25 cellular contexts compared by ENCODE assay signal in the genomic region with DNA sequence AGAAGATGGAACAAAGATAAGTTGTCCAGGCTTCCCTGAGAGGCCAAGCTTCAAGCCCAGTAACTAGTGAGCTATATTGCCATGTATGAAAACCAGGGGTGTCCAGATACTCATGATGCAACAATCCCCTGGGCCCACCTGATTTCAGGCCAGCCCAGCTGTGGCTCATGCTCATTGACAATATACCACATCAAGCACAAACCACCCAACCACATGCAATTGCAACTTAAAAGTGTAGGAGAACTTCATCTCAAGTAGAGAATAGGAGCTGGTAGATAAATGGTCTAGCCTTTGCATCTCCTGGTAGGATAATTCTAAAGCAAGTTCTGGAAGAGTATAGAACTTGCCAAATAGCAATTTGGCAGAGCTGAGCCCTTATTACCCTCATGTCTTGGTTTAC.
"Had no signal": no experiment of that assay in that cellular context is flagged by ENCODE, and none has a peak within 500 bp of the region (broad histone marks: within the 10 kb centered on the region; RNA-seq: fewer than 3 reads in every experiment).

No MANE protein-coding gene starts in this region.

- H3K79me2 ChIP-seq: hepatocyte had no signal

- DNase-seq: colonic mucosa; cortex of kidney; dermis blood vessel endothelial cell; dorsolateral prefrontal cortex; effector CD4-positive, alpha-beta T cell; effector CD8-positive, alpha-beta T cell; effector memory CD4-positive, alpha-beta T cell; effector memory CD8-positive, alpha-beta T cell; endodermal cell; esophagus squamous epithelium; foreskin fibroblast; foreskin melanocyte; glutamatergic neuron; head of caudate nucleus; heart left ventricle; heart right ventricle had no signal

- H3K4me3 ChIP-seq: colonic mucosa, coronary artery, dorsolateral prefrontal cortex, esophagus muscularis mucosa, esophagus squamous epithelium, gastroesophageal sphincter, heart left ventricle, heart right ventricle, hepatocyte had no signal

- H3K36me3 ChIP-seq: colonic mucosa, esophagus squamous epithelium, gastroesophageal sphincter, heart left ventricle, heart right ventricle had no signal

- H3K4me1 ChIP-seq: colonic mucosa, esophagus muscularis mucosa, esophagus squamous epithelium, foreskin keratinocyte, gastroesophageal sphincter, heart left ventricle, heart right ventricle had no signal

- H3K27me3 ChIP-seq: colonic mucosa, dorsolateral prefrontal cortex, esophagus muscularis mucosa, esophagus squamous epithelium, foreskin keratinocyte, gastroesophageal sphincter, heart left ventricle, heart right ventricle, hepatocyte had no signal

- H3K4me2 ChIP-seq: hepatocyte had no signal

- H2AFZ ChIP-seq: hepatocyte had no signal

- H3K27ac ChIP-seq: colonic mucosa, coronary artery, dorsolateral prefrontal cortex, esophagus muscularis mucosa, esophagus squamous epithelium, foreskin keratinocyte, gastroesophageal sphincter, heart left ventricle, heart right ventricle, hepatocyte had no signal

- H3K9me3 ChIP-seq: colonic mucosa, esophagus muscularis mucosa, esophagus squamous epithelium, gastroesophageal sphincter, heart left ventricle had no signal

- FAIRE-seq: colon, endometrium, endothelial cell of umbilical vein, frontal cortex had no signal

- ATAC-seq: effector memory CD8-positive, alpha-beta T cell; gastroesophageal sphincter; heart left ventricle; heart right ventricle had no signal
